Comparison of ENCODE assay signal across 9 cellular contexts in the genomic region with DNA sequence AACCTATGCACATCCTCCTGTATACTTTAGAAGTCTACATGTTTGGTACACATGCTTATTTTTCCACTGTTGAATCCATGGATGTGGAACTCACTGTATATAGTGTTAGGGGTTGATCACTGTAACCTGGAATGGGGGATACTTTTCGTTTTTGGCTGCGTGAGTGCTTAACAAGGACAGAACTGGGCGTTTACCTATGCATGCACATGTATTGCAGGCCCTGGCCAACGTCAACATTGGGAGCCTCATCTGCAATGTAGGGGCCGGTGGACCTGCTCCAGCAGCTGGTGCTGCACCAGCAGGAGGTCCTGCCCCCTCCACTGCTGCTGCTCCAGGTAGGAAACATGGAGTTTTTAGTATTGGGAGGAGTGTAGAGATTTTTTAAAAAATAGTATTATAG. TPM values are rescaled to one million over a fixed set of nuclear protein-coding genes. Genes with fewer than 3 reads are reported as not detected.
DNase-seq lines count a peak whose midpoint lies in the region; ATAC-seq and TF ChIP-seq lines count a peak whose summit lies in the region.
"Had no signal": no experiment of that assay in that cellular context is flagged by ENCODE, and none has a peak within 500 bp of the region (broad histone marks: within the 10 kb centered on the region; RNA-seq: fewer than 3 reads in every experiment).

No MANE protein-coding gene starts in this region.

- ATAC-seq in stimulated activated naive CD8-positive, alpha-beta T cell treated with anti-CD3 and anti-CD28 coated beads, Interleukin-15, Interleukin-2, amounts not matched to agents 100 U/mL and 50 U/mL, for 24 hours = no peak
- no peak for ATAC-seq in activated CD8-positive, alpha-beta T cell treated with anti-CD3 and anti-CD28 coated beads, Interleukin-2, amount 10 ng/mL, durations not matched to agents 7 days and 5 days
- no peak for ATAC-seq in GM18505 (IDR thresholded peaks at IDR 0.05; ENCODE audit: unreplicated experiment)
- ATAC-seq in GM19397 (IDR thresholded peaks at IDR 0.05; ENCODE audit: unreplicated experiment) = no peak

- H3K27me3 ChIP-seq in iPS-18a (ENCODE audit: control insufficient read depth, insufficient read depth, low read length) = no peaks in the 10 kb centered on the region

- POLR2A ChIA-PET in activated CD8-positive, alpha-beta T cell treated with anti-CD3 and anti-CD28 coated beads, Interleukin-2, amount 10 ng/mL, durations not matched to agents 7 days and 5 days (lab: Charles Lee) = interaction anchor here (2.6 to 3.8 kb wide), 2 partner anchors 7 to 13 kb away, joined by 9 to 83 read pairs; no protein-coding TSS in a partner anchor

- CTCF ChIA-PET in activated CD8-positive, alpha-beta T cell treated with anti-CD3 and anti-CD28 coated beads, Interleukin-2, amount 10 ng/mL, durations not matched to agents 7 days and 5 days (lab: Charles Lee) = interaction anchor here (4.2 to 5.1 kb wide), 2 partner anchors 8 to 12 kb away, joined by 41 to 91 read pairs; no protein-coding TSS in a partner anchor

- H3K27ac ChIP-seq in iPS-18a (ENCODE audit: low read length) = no peak overlapping the region

- no peak overlapping the region for H3K9ac ChIP-seq in iPS-18a (ENCODE audit: low read length)

- H3K9me3 Mint-ChIP-seq in stimulated activated naive CD8-positive, alpha-beta T cell treated with anti-CD3 and anti-CD28 coated beads, Interleukin-15, Interleukin-2, amounts not matched to agents 100 ng/mL and 50 ng/mL, for 24 hours = no peaks in the 10 kb centered on the region
- H3K9me3 Mint-ChIP-seq in activated CD8-positive, alpha-beta T cell treated with anti-CD3 and anti-CD28 coated beads, Interleukin-2, amount 10 ng/mL, durations not matched to agents 7 days and 5 days (ENCODE audit: insufficient read depth) = no peaks in the 10 kb centered on the region

- peaks cover 39% of the 10 kb centered on the region for H3K36me3 ChIP-seq in iPS-18a (ENCODE audit: control insufficient read depth, low read depth, low read length)

- H3K9me3 ChIP-seq in iPS-18a (ENCODE audit: control insufficient read depth, low read depth, low read length) = no peaks in the 10 kb centered on the region

- H3K36me3 Mint-ChIP-seq in stimulated activated naive CD8-positive, alpha-beta T cell treated with anti-CD3 and anti-CD28 coated beads, Interleukin-15, Interleukin-2, amounts not matched to agents 100 ng/mL and 50 ng/mL, for 24 hours (ENCODE audit: low read depth) = peaks cover 46% of the 10 kb centered on the region
- H3K36me3 Mint-ChIP-seq in activated CD8-positive, alpha-beta T cell treated with anti-CD3 and anti-CD28 coated beads, Interleukin-2, amount 10 ng/mL, durations not matched to agents 7 days and 5 days (ENCODE audit: low read depth) = peaks cover 54% of the 10 kb centered on the region

- no peak for DNase-seq in stimulated activated naive CD8-positive, alpha-beta T cell treated with anti-CD3 and anti-CD28 coated beads, Interleukin-15, Interleukin-2, amounts not matched to agents 100 U/mL and 50 U/mL, for 24 hours
- no peak for DNase-seq in activated CD8-positive, alpha-beta T cell treated with anti-CD3 and anti-CD28 coated beads, Interleukin-2, amount 10 ng/mL, durations not matched to agents 7 days and 5 days
- DNase-seq in occipital lobe (lab: John Stamatoyannopoulos, UW) (no peak), LoVo (ENCODE audit: low spot score) (no peak)
- DNase-seq: NCI-H1694 had no signal

- no peak for TF ChIP-seq POLR2A in GM18505 (IDR thresholded peaks at IDR 0.05; ENCODE audit: borderline replicate concordance, extremely low read depth, insufficient read depth, insufficient read length)

- H3K4me3 Mint-ChIP-seq in stimulated activated naive CD8-positive, alpha-beta T cell treated with anti-CD3 and anti-CD28 coated beads, Interleukin-15, Interleukin-2, amounts not matched to agents 100 ng/mL and 50 ng/mL, for 24 hours = peak overlapping the region; percentile 100
- H3K4me3 Mint-ChIP-seq in activated CD8-positive, alpha-beta T cell treated with anti-CD3 and anti-CD28 coated beads, Interleukin-2, amount 10 ng/mL, durations not matched to agents 7 days and 5 days = peak overlapping the region; percentile 99

- H3K27me3 Mint-ChIP-seq in stimulated activated naive CD8-positive, alpha-beta T cell treated with anti-CD3 and anti-CD28 coated beads, Interleukin-15, Interleukin-2, amounts not matched to agents 100 ng/mL and 50 ng/mL, for 24 hours = no peaks in the 10 kb centered on the region
- no peaks in the 10 kb centered on the region for H3K27me3 Mint-ChIP-seq in activated CD8-positive, alpha-beta T cell treated with anti-CD3 and anti-CD28 coated beads, Interleukin-2, amount 10 ng/mL, durations not matched to agents 7 days and 5 days (ENCODE audit: low read depth)

- peak overlapping the region; percentile 90 for H3K4me3 ChIP-seq in iPS-18a (ENCODE audit: low read length)

- peaks cover 9% of the 10 kb centered on the region for H3K4me1 ChIP-seq in iPS-18a (ENCODE audit: control insufficient read depth, low read depth, low read length)

- H3K27ac Mint-ChIP-seq in stimulated activated naive CD8-positive, alpha-beta T cell treated with anti-CD3 and anti-CD28 coated beads, Interleukin-15, Interleukin-2, amounts not matched to agents 100 ng/mL and 50 ng/mL, for 24 hours = peak overlapping the region; percentile 97
- peak overlapping the region; percentile 47 for H3K27ac Mint-ChIP-seq in activated CD8-positive, alpha-beta T cell treated with anti-CD3 and anti-CD28 coated beads, Interleukin-2, amount 10 ng/mL, durations not matched to agents 7 days and 5 days

- peaks cover 42% of the 10 kb centered on the region for H3K4me1 Mint-ChIP-seq in stimulated activated naive CD8-positive, alpha-beta T cell treated with anti-CD3 and anti-CD28 coated beads, Interleukin-15, Interleukin-2, amounts not matched to agents 100 ng/mL and 50 ng/mL, for 24 hours (ENCODE audit: low read depth)
- H3K4me1 Mint-ChIP-seq in activated CD8-positive, alpha-beta T cell treated with anti-CD3 and anti-CD28 coated beads, Interleukin-2, amount 10 ng/mL, durations not matched to agents 7 days and 5 days (ENCODE audit: low read depth) = peaks cover 39% of the 10 kb centered on the region

RNA-seq across cellular contexts. Expression of gene RPLP1, which starts 2.3 kb away (rescaled TPM):
- 1,000 to 10,000 TPM; 1,664 to 1,767 TPM for total RNA-seq in activated CD8-positive, alpha-beta T cell treated with anti-CD3 and anti-CD28 coated beads, Interleukin-2, amount 10 ng/mL, durations not matched to agents 7 days and 5 days
- 40.1 TPM for total RNA-seq in occipital lobe

RNA-seq across cellular contexts. Expression of gene KIF23, which starts 40.8 kb away (rescaled TPM):
- total RNA-seq in activated CD8-positive, alpha-beta T cell treated with anti-CD3 and anti-CD28 coated beads, Interleukin-2, amount 10 ng/mL, durations not matched to agents 7 days and 5 days = 10 to 100 TPM; 80.7 to 87.9 TPM
- total RNA-seq in occipital lobe = 4.7 TPM

Comparison
In these comparisons a context has a peak if more than half of its experiments do, and no peak if none do; other contexts are left out.
1. RNA of gene RPLP1, which starts 2.3 kb away (total RNA-seq): 1,664 to 1,767 TPM in activated CD8-positive, alpha-beta T cell treated with anti-CD3 and anti-CD28 coated beads, Interleukin-2, amount 10 ng/mL, durations not matched to agents 7 days and 5 days; 40.1 TPM in occipital lobe (single experiment); every median in the first group is over 10 times any median in the second.
2. RNA of gene KIF23, which starts 40.8 kb away (total RNA-seq): 80.7 to 87.9 TPM in activated CD8-positive, alpha-beta T cell treated with anti-CD3 and anti-CD28 coated beads, Interleukin-2, amount 10 ng/mL, durations not matched to agents 7 days and 5 days; 4.7 TPM in occipital lobe (single experiment); every median in the first group is over 10 times any median in the second.